In the genomic region with DNA sequence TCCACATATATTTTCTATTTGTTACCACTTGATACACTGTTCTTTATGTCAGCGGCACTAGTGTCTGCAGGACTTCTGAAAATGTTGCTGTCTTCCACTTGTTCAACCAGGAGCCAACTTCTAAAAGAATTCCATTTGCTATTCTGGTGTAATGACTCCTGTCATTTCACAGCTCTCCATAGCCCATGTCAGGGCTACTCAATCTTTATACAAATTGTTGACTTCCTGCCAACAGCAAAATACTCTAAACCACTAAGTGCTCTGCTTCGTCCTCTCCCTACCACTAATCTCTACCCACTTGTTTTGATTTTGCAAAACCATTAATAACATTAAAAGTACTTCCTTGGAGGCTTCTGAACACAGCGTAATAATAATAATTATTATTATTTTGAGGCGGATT, we compare ENCODE assay signal across 20 cellular contexts. TPM values are rescaled to one million over a fixed set of nuclear protein-coding genes. Genes with fewer than 3 reads are reported as not detected.
DNase-seq lines count a peak whose midpoint lies in the region; ATAC-seq and TF ChIP-seq lines count a peak whose summit lies in the region.
"Had no signal": no experiment of that assay in that cellular context is flagged by ENCODE, and none has a peak within 500 bp of the region (broad histone marks: within the 10 kb centered on the region; RNA-seq: fewer than 3 reads in every experiment).

No MANE protein-coding gene starts in this region.

- no peaks in the 10 kb centered on the region for H3K4me1 Mint-ChIP-seq in activated T-helper 2 cell treated with anti-CD3 and anti-CD28 coated beads, Interferon-gamma antibody, Interleukin-2, Interleukin-4, amounts not matched to agents 10 μg/mL and 5 μg/mL and 100 μg/mL, durations not matched to agents 14 hours and 24 hours and 36 hours (ENCODE audit: low read depth)

- no peaks in the 10 kb centered on the region for H3K36me3 Mint-ChIP-seq in activated T-helper 2 cell treated with anti-CD3 and anti-CD28 coated beads, Interferon-gamma antibody, Interleukin-2, Interleukin-4, amounts not matched to agents 10 μg/mL and 5 μg/mL and 100 μg/mL, durations not matched to agents 14 hours and 24 hours and 36 hours (ENCODE audit: low read depth)
- H3K36me3 Mint-ChIP-seq: natural killer cell had no signal

- no peak for TF ChIP-seq CTCF in lower lobe of right lung (IDR thresholded peaks at IDR 0.05)

- no peak overlapping the region for H3K27ac Mint-ChIP-seq in activated T-helper 2 cell treated with anti-CD3 and anti-CD28 coated beads, Interferon-gamma antibody, Interleukin-2, Interleukin-4, amounts not matched to agents 10 μg/mL and 5 μg/mL and 100 μg/mL, durations not matched to agents 14 hours and 24 hours and 36 hours
- H3K27ac Mint-ChIP-seq: natural killer cell had no signal

- no peak overlapping the region for H3K4me3 Mint-ChIP-seq in activated T-helper 2 cell treated with anti-CD3 and anti-CD28 coated beads, Interferon-gamma antibody, Interleukin-2, Interleukin-4, amounts not matched to agents 10 μg/mL and 5 μg/mL and 100 μg/mL, durations not matched to agents 14 hours and 24 hours and 36 hours (ENCODE audit: low read depth)
- H3K4me3 Mint-ChIP-seq: CD8-positive, alpha-beta memory T cell; natural killer cell had no signal

- H3K4me1 ChIP-seq in lower lobe of right lung = peaks cover 8% of the 10 kb centered on the region

- no peaks in the 10 kb centered on the region for H3K27me3 ChIP-seq in lower lobe of right lung (ENCODE audit: low read depth)
- H3K27me3 ChIP-seq: esophagus muscularis mucosa had no signal

- H3K27ac ChIP-seq in lower lobe of right lung (no peak overlapping the region), substantia nigra (ENCODE audit: low read depth, low read length, poor library complexity, severe bottlenecking) (no peak overlapping the region)
- H3K27ac ChIP-seq: esophagus muscularis mucosa had no signal

- DNase-seq in A172 (ENCODE audit: low spot score) (peak; percentile 55), Daoy (ENCODE audit: low read depth) (peak; percentile 13), amniotic epithelial cell (ENCODE audit: low read depth) (peak; percentile 94), lower lobe of right lung (no peak), NCI-H187 treated with DMSO at 0.1 percent for 48 hours (lab: John Stamatoyannopoulos, UW) (no peak), substantia nigra (lab: John Stamatoyannopoulos, UW) (no peak)
- DNase-seq in activated T-helper 2 cell treated with anti-CD3 and anti-CD28 coated beads, Interferon-gamma antibody, Interleukin-2, Interleukin-4, amounts not matched to agents 10 μg/mL and 5 μg/mL and 100 μg/mL, durations not matched to agents 14 hours and 24 hours and 36 hours (ENCODE audit: low spot score) = no peak
- DNase-seq: activated CD4-positive, alpha-beta T cell treated with anti-CD3 and anti-CD28 coated beads, Interleukin-2, amount 50 U/mL, for 1 hour; activated gamma-delta T cell; CD8-positive, alpha-beta memory T cell; effector memory CD4-positive, alpha-beta T cell; natural killer cell; NCI-H1436 treated with DMSO at 0.1 percent for 48 hours; small intestine; stimulated activated CD4-positive, alpha-beta T cell treated with anti-CD3 and anti-CD28 coated beads, Interleukin-4, amount 100 ng/mL, for 1 hour had no signal

- no peaks in the 10 kb centered on the region for H3K27me3 Mint-ChIP-seq in activated T-helper 2 cell treated with anti-CD3 and anti-CD28 coated beads, Interferon-gamma antibody, Interleukin-2, Interleukin-4, amounts not matched to agents 10 μg/mL and 5 μg/mL and 100 μg/mL, durations not matched to agents 14 hours and 24 hours and 36 hours (ENCODE audit: low read depth)
- H3K27me3 Mint-ChIP-seq: CD8-positive, alpha-beta memory T cell had no signal

- peaks cover 2% of the 10 kb centered on the region for H3K36me3 ChIP-seq in lower lobe of right lung

- H3K9me3 Mint-ChIP-seq in activated T-helper 2 cell treated with anti-CD3 and anti-CD28 coated beads, Interferon-gamma antibody, Interleukin-2, Interleukin-4, amounts not matched to agents 10 μg/mL and 5 μg/mL and 100 μg/mL, durations not matched to agents 14 hours and 24 hours and 36 hours = no peaks in the 10 kb centered on the region
- H3K9me3 Mint-ChIP-seq: CD8-positive, alpha-beta memory T cell; natural killer cell had no signal

- intact Hi-C loops in lower lobe of right lung (cut with DNase I) = no loop called here
- intact Hi-C loops in activated T-helper 2 cell treated with anti-CD3 and anti-CD28 coated beads, Interferon-gamma antibody, Interleukin-2, Interleukin-4, amounts not matched to agents 10 μg/mL and 5 μg/mL and 100 μg/mL, durations not matched to agents 14 hours and 24 hours and 36 hours (cut with micrococcal nuclease) = no loop called here

- ATAC-seq in lower lobe of right lung (peak; percentile 88 to 96), HG02763 (IDR thresholded peaks at IDR 0.05; ENCODE audit: unreplicated experiment) (no peak)
- ATAC-seq: HCT116, natural killer cell had no signal

- H3K9me3 ChIP-seq in lower lobe of right lung = no peaks in the 10 kb centered on the region
- H3K9me3 ChIP-seq: esophagus muscularis mucosa had no signal

- no peak overlapping the region for H3K4me3 ChIP-seq in lower lobe of right lung
- H3K4me3 ChIP-seq: esophagus muscularis mucosa had no signal

RNA-seq across cellular contexts. Expression of gene CTSO, which starts 7.2 kb away (rescaled TPM):
- 14.1 and 14.6 TPM in 2 replicates for total RNA-seq in A172 (2014; rRNA removed; shearing (Covaris generic))
- total RNA-seq in Daoy (2014; rRNA removed; shearing (Covaris generic)) = 1.3 and 2.2 TPM in 2 replicates
- 28.1 TPM for total RNA-seq in lower lobe of right lung
- 0.87 and 0.94 TPM in 2 replicates for total RNA-seq in activated T-helper 2 cell treated with anti-CD3 and anti-CD28 coated beads, Interferon-gamma antibody, Interleukin-2, Interleukin-4, amounts not matched to agents 10 μg/mL and 5 μg/mL and 100 μg/mL, durations not matched to agents 14 hours and 24 hours and 36 hours

RNA-seq across cellular contexts. Expression of gene TDO2, which starts 43.0 kb away (rescaled TPM):
- total RNA-seq in A172 (2014; rRNA removed; shearing (Covaris generic)) = 235 and 369 TPM in 2 replicates
- 0.80 and 2.4 TPM in 2 replicates for total RNA-seq in Daoy (2014; rRNA removed; shearing (Covaris generic))
- total RNA-seq in lower lobe of right lung = 1.4 TPM
- total RNA-seq in activated T-helper 2 cell treated with anti-CD3 and anti-CD28 coated beads, Interferon-gamma antibody, Interleukin-2, Interleukin-4, amounts not matched to agents 10 μg/mL and 5 μg/mL and 100 μg/mL, durations not matched to agents 14 hours and 24 hours and 36 hours = not detected in 2 replicates
- total RNA-seq: CD8-positive, alpha-beta memory T cell; cerebellum; esophagus muscularis mucosa; glomerular endothelial cell; natural killer cell had no signal

Comparison
In these comparisons a context has a peak if more than half of its experiments do, and no peak if none do; other contexts are left out.
1. DNase-seq: peak in A172 (single experiment), Daoy (single experiment) and amniotic epithelial cell (single experiment); none in lower lobe of right lung (single experiment), activated T-helper 2 cell treated with anti-CD3 and anti-CD28 coated beads, Interferon-gamma antibody, Interleukin-2, Interleukin-4, amounts not matched to agents 10 μg/mL and 5 μg/mL and 100 μg/mL, durations not matched to agents 14 hours and 24 hours and 36 hours (single experiment), NCI-H187 treated with DMSO at 0.1 percent for 48 hours (single experiment) and substantia nigra (0 of 49).
2. RNA of gene TDO2, which starts 43.0 kb away (total RNA-seq): 235 to 369 TPM in A172; 1.4 TPM in lower lobe of right lung (single experiment), 0.80 to 2.4 TPM in Daoy and not detected in activated T-helper 2 cell treated with anti-CD3 and anti-CD28 coated beads, Interferon-gamma antibody, Interleukin-2, Interleukin-4, amounts not matched to agents 10 μg/mL and 5 μg/mL and 100 μg/mL, durations not matched to agents 14 hours and 24 hours and 36 hours; every median in the first group is over 10 times any median in the second.